10 cellular contexts compared by ENCODE assay signal in genomic region chr12:113246478-113247122, GRCh38. TPM values are rescaled to one million over a fixed set of nuclear protein-coding genes. Genes with fewer than 3 reads are reported as not detected.
DNase-seq lines count a peak whose midpoint lies in the region; ATAC-seq, FAIRE-seq and TF ChIP-seq lines count a peak whose summit lies in the region.
"Had no signal": no experiment of that assay in that cellular context is flagged by ENCODE, and none has a peak within 500 bp of the region (broad histone marks: within the 10 kb centered on the region; RNA-seq: fewer than 3 reads in every experiment).

No MANE protein-coding gene starts in this region.

- TF ChIP-seq POLR2A in NB4 (IDR thresholded peaks at IDR 0.05; ENCODE audit: extremely low read depth, insufficient read length) (no peak), HepG2 (IDR thresholded peaks at IDR 0.05; ENCODE audit: insufficient read depth in 1 of 2, low read depth in 2 of 2, low read length in 2 of 2) (no peak)

- TF ChIP-seq EP300 in HepG2 (IDR thresholded peaks at IDR 0.05; ENCODE audit: low read depth in 2 of 2, low read length in 2 of 2): no peak
- no peak for TF ChIP-seq EP300 in HepG2 (CRISPR knock-in tag; IDR thresholded peaks at IDR 0.05; ENCODE audit: borderline replicate concordance)

- no peak overlapping the region for H2AFZ ChIP-seq in HepG2 (ENCODE audit: low read length)

- 40% methylated on average over 7 of the region's 18 CpGs for WGBS in HepG2 (ENCODE audit: low lambda C conversion rate)

- peak overlapping the region; percentile 81 for H3K4me2 ChIP-seq in HepG2 (ENCODE audit: low read depth, low read length)

- H3K27ac ChIP-seq in brain microvascular endothelial cell (peak overlapping the region; percentile 93), HepG2 (ENCODE audit: extremely low read length, insufficient read depth, low read length) (peak overlapping the region; percentile 61), subcutaneous abdominal adipose tissue (ENCODE audit: low read depth, low read length) (peak overlapping the region; percentile 0)

- TF ChIP-seq CTCF in NB4 (IDR thresholded peaks at IDR 0.05; ENCODE audit: low read depth, low read length) (no peak), brain microvascular endothelial cell (IDR thresholded peaks at IDR 0.05; ENCODE audit: low read depth, low read length, missing control alignments) (no peak), HepG2 (CRISPR knock-in tag; IDR thresholded peaks at IDR 0.05) (no peak; the same call in 1 of the 2 replicates)

- POLR2A ChIA-PET in HepG2 (lab: Yijun Ruan, JAX): interaction anchor here (0.9 to 2.7 kb wide), 7 partner anchors 11 to 60 kb away, joined by 3 to 28 read pairs (median 4); partner anchors contain the start of gene TPCN1

- in situ Hi-C loops in brain microvascular endothelial cell (cut with HindIII; ENCODE audit: low pct_ligation_motif_present, low sequenced_read_pairs) (no loop called here), HepG2 (cut with HindIII; ENCODE audit: extremely low pct_ligation_motif_present, low pct_unique_long_range_greater_than_20kb) (no loop called here)

- DNase-seq in NB4 (ENCODE audit: low read depth) (peak; percentile 32), brain microvascular endothelial cell (no peak), HepG2 (ENCODE audit: low spot score) (peak; percentile 47), NCI-H2081 (lab: John Stamatoyannopoulos, UW) (no peak), amniotic stem cell (lab: John Stamatoyannopoulos, UW) (no peak)
- no peak for DNase-seq in activated T-cell treated with anti-CD3 and anti-CD28 coated beads, Interleukin-2, amount 50 U/mL, for 72 hours
- no peak for DNase-seq in activated CD4-positive, alpha-beta T cell treated with anti-CD3 and anti-CD28 coated beads, Interleukin-2, amount 10 ng/mL, durations not matched to agents 24 days and 14 days
- DNase-seq: activated T-cell treated with anti-CD3 and anti-CD28 coated beads for 4 hours had no signal

- H3K9ac ChIP-seq in HepG2 (ENCODE audit: insufficient read depth, low read depth, low read length) (peak overlapping the region; percentile 58; the same call in 1 of the 2 replicates), subcutaneous abdominal adipose tissue (ENCODE audit: low read length in 5 of 5) (no peak overlapping the region)

- peak; percentile 21 for FAIRE-seq in HepG2 (lab: Jason Lieb, UNC)
- FAIRE-seq: frontal cortex had no signal

- TF ChIP-seq RAD21 in HepG2 (CRISPR knock-in tag; IDR thresholded peaks at IDR 0.05): no peak

- no peaks in the 10 kb centered on the region for H3K27me3 ChIP-seq in brain microvascular endothelial cell (replicated peaks)
- H3K27me3 ChIP-seq in HepG2 (ENCODE audit: control insufficient read depth in 1 of 2, insufficient read depth in 2 of 2, low read length in 2 of 2): no peaks in the 10 kb centered on the region
- no peaks in the 10 kb centered on the region for H3K27me3 ChIP-seq in subcutaneous abdominal adipose tissue (ENCODE audit: control insufficient read depth in 5 of 5, insufficient read depth in 4 of 5, low read length in 5 of 5)

- no peak overlapping the region for H3K27ac Mint-ChIP-seq in activated T-cell treated with anti-CD3 and anti-CD28 coated beads, Interleukin-2, amount 50 U/mL, for 72 hours
- no peak overlapping the region for H3K27ac Mint-ChIP-seq in activated CD4-positive, alpha-beta T cell treated with anti-CD3 and anti-CD28 coated beads, Interleukin-2, amount 10 ng/mL, durations not matched to agents 24 days and 14 days

- CTCF ChIA-PET in HepG2 (lab: Yijun Ruan, JAX; ENCODE audit: low intra/inter-chr PET ratio, low total read pairs): no interaction called here

- H3K9me3 Mint-ChIP-seq in activated T-cell treated with anti-CD3 and anti-CD28 coated beads, Interleukin-2, amount 50 U/mL, for 72 hours: no peaks in the 10 kb centered on the region
- no peaks in the 10 kb centered on the region for H3K9me3 Mint-ChIP-seq in activated CD4-positive, alpha-beta T cell treated with anti-CD3 and anti-CD28 coated beads, Interleukin-2, amount 10 ng/mL, durations not matched to agents 24 days and 14 days

- no peaks in the 10 kb centered on the region for H3K27me3 Mint-ChIP-seq in activated T-cell treated with anti-CD3 and anti-CD28 coated beads, Interleukin-2, amount 50 U/mL, for 72 hours (ENCODE audit: low read depth)
- H3K27me3 Mint-ChIP-seq in activated CD4-positive, alpha-beta T cell treated with anti-CD3 and anti-CD28 coated beads, Interleukin-2, amount 10 ng/mL, durations not matched to agents 24 days and 14 days: no peaks in the 10 kb centered on the region

- BruUV-seq in HepG2 (replicated peaks; lab: Mats Ljungman, UMichigan): no TSS peak

- H3K9me3 ChIP-seq in HepG2 (ENCODE audit: low read length): no peaks in the 10 kb centered on the region
- no peaks in the 10 kb centered on the region for H3K9me3 ChIP-seq in subcutaneous abdominal adipose tissue (ENCODE audit: control insufficient read depth in 5 of 5, low read length in 5 of 5)

- peaks cover 41% of the 10 kb centered on the region for H3K4me1 ChIP-seq in HepG2 (ENCODE audit: insufficient read depth, low read length)
- peaks cover 15 to 46% (median 35%) of the 10 kb centered on the region in 5 donors for H3K4me1 ChIP-seq in subcutaneous abdominal adipose tissue (ENCODE audit: control insufficient read depth in 5 of 5, insufficient read depth in 5 of 5, low read length in 5 of 5)

- no peaks in the 10 kb centered on the region for H3K79me2 ChIP-seq in HepG2 (ENCODE audit: insufficient read depth, low read length)

- H3K4me3 Mint-ChIP-seq in activated T-cell treated with anti-CD3 and anti-CD28 coated beads, Interleukin-2, amount 50 U/mL, for 72 hours: no peak overlapping the region
- no peak overlapping the region for H3K4me3 Mint-ChIP-seq in activated CD4-positive, alpha-beta T cell treated with anti-CD3 and anti-CD28 coated beads, Interleukin-2, amount 10 ng/mL, durations not matched to agents 24 days and 14 days

- peaks cover 18% of the 10 kb centered on the region for H3K4me1 Mint-ChIP-seq in activated T-cell treated with anti-CD3 and anti-CD28 coated beads, Interleukin-2, amount 50 U/mL, for 72 hours (ENCODE audit: low read depth)
- peaks cover 9% of the 10 kb centered on the region for H3K4me1 Mint-ChIP-seq in activated CD4-positive, alpha-beta T cell treated with anti-CD3 and anti-CD28 coated beads, Interleukin-2, amount 10 ng/mL, durations not matched to agents 24 days and 14 days

- no peak overlapping the region for H3K4me3 ChIP-seq in NB4 (ENCODE audit: low read depth, low read length)
- no peak overlapping the region for H3K4me3 ChIP-seq in brain microvascular endothelial cell (ENCODE audit: low read depth, low read length)
- peak overlapping the region in 2 of 3 experiments; percentile 53 to 60; a peak in 3 of 6 replicates for H3K4me3 ChIP-seq in HepG2 (replicated peaks in 1 of 3; ENCODE audit: insufficient read depth in 1 of 3, low read depth in 2 of 3, low read length in 3 of 3)
- H3K4me3 ChIP-seq in subcutaneous abdominal adipose tissue (ENCODE audit: low read depth in 1 of 5, low read length in 5 of 5): no peak overlapping the region

- H3K36me3 Mint-ChIP-seq in activated T-cell treated with anti-CD3 and anti-CD28 coated beads, Interleukin-2, amount 50 U/mL, for 72 hours (ENCODE audit: insufficient read depth in 2 of 2): peaks cover 2 to 22% of the 10 kb centered on the region in 2 donors
- peaks cover 26% of the 10 kb centered on the region for H3K36me3 Mint-ChIP-seq in activated CD4-positive, alpha-beta T cell treated with anti-CD3 and anti-CD28 coated beads, Interleukin-2, amount 10 ng/mL, durations not matched to agents 24 days and 14 days (ENCODE audit: low read depth)

- H4K20me1 ChIP-seq in HepG2 (ENCODE audit: insufficient read depth, low read length): no peaks in the 10 kb centered on the region

- peaks cover 6% of the 10 kb centered on the region for H3K36me3 ChIP-seq in brain microvascular endothelial cell (replicated peaks)
- peaks cover 0 to 3% of the 10 kb centered on the region in 2 experiments; a peak in 2 of 5 replicates for H3K36me3 ChIP-seq in HepG2 (replicated peaks in 1 of 2; ENCODE audit: control insufficient read depth in 1 of 2, insufficient read depth in 2 of 2, low read length in 2 of 2)
- peaks cover 0 to 52% (median 25%) of the 10 kb centered on the region in 5 donors for H3K36me3 ChIP-seq in subcutaneous abdominal adipose tissue (ENCODE audit: control insufficient read depth in 5 of 5, insufficient read depth in 5 of 5, low read length in 5 of 5)

- ATAC-seq in HepG2: peak; percentile 81
- no peak for ATAC-seq in activated T-cell treated with anti-CD3 and anti-CD28 coated beads, Interleukin-2, amount 50 U/mL, for 72 hours (replicated peaks in 1 of 2)

- intact Hi-C loops in HepG2 (cut with micrococcal nuclease; ENCODE audit: unreplicated experiment): no loop called here
- intact Hi-C loops in activated CD4-positive, alpha-beta T cell treated with anti-CD3 and anti-CD28 coated beads, Interleukin-2, amount 10 ng/mL, durations not matched to agents 24 days and 14 days (cut with micrococcal nuclease): no loop called here

RNA-seq across cellular contexts. Expression of gene TPCN1, which starts 25.3 kb away (rescaled TPM):
- 3.8 and 8.0 TPM in 2 replicates for total RNA-seq in HepG2 (2016; rRNA removed; fragmentation: Illumina TruSeq; extraction: Trizol)
- total RNA-seq in HepG2 (2016; cell fraction: cytosol; rRNA removed; fragmentation: Illumina TruSeq; extraction: Trizol; ENCODE audit: low read depth): 4.4 and 4.6 TPM in 2 replicates
- 3.0 and 10.0 TPM in 2 replicates for total RNA-seq in HepG2 (2016; cell fraction: insoluble cytoplasmic fraction; rRNA removed; fragmentation: Illumina TruSeq; extraction: Trizol)
- total RNA-seq in HepG2 (2016; cell fraction: membrane; rRNA removed; fragmentation: Illumina TruSeq; extraction: Trizol): 4.2 and 4.5 TPM in 2 replicates
- total RNA-seq in HepG2 (2016; cell fraction: nucleus; rRNA removed; fragmentation: Illumina TruSeq; extraction: Trizol): 12.3 and 15.7 TPM in 2 replicates
- 26.8 and 33.5 TPM in 2 replicates for polyA plus RNA-seq in HepG2 (2011; rRNA removed)
- polyA plus RNA-seq in HepG2 (2011; cell fraction: cytosol; rRNA removed): 10.3 and 10.4 TPM in 2 replicates
- 183 and 201 TPM in 2 replicates for polyA plus RNA-seq in HepG2 (2011; cell fraction: nucleus; rRNA removed)
- 18.0 and 21.8 TPM in 2 replicates for polyA plus RNA-seq in HepG2 (2012)
- 0.84 and 1.4 TPM in 2 replicates for polyA plus RNA-seq in HepG2 (2016; cell fraction: cytosol; fragmentation: Illumina TruSeq; extraction: Trizol; ENCODE audit: low read depth)
- 3.5 and 4.1 TPM in 2 replicates for polyA plus RNA-seq in HepG2 (2016; cell fraction: insoluble cytoplasmic fraction; fragmentation: Illumina TruSeq; extraction: Trizol; ENCODE audit: low read depth)
- 2.5 and 2.8 TPM in 2 replicates for polyA plus RNA-seq in HepG2 (2016; cell fraction: membrane; fragmentation: Illumina TruSeq; extraction: Trizol; ENCODE audit: low read depth)
- 42.1 and 42.8 TPM in 2 replicates for polyA plus RNA-seq in HepG2 (2016; cell fraction: nucleus; fragmentation: Illumina TruSeq; extraction: Trizol; ENCODE audit: insufficient read depth, low read depth)
- 40.0 and 48.9 TPM in 2 replicates for polyA minus RNA-seq in HepG2 (2011; rRNA and poly(A)+ RNA removed; ENCODE audit: low replicate concordance)
- polyA minus RNA-seq in HepG2 (2011; cell fraction: cytosol; rRNA and poly(A)+ RNA removed): 7.3 and 9.8 TPM in 2 replicates
- polyA minus RNA-seq in HepG2 (2011; cell fraction: nucleus; rRNA and poly(A)+ RNA removed): 45.8 and 47.1 TPM in 2 replicates
- 10 to 100 TPM; 74.7 to 84.0 TPM for total RNA-seq in activated T-cell treated with anti-CD3 and anti-CD28 coated beads, Interleukin-2, amount 50 U/mL, for 72 hours
- 31.0 and 33.7 TPM in 2 replicates for total RNA-seq in activated CD4-positive, alpha-beta T cell treated with anti-CD3 and anti-CD28 coated beads, Interleukin-2, amount 10 ng/mL, durations not matched to agents 24 days and 14 days

Comparison
In these comparisons a context has a peak if more than half of its experiments do, and no peak if none do; other contexts are left out.
1. DNase-seq: peak in NB4 (single experiment) and HepG2 (single experiment); none in brain microvascular endothelial cell (single experiment), NCI-H2081 (0 of 2), activated T-cell treated with anti-CD3 and anti-CD28 coated beads, Interleukin-2, amount 50 U/mL, for 72 hours (0 of 2), activated CD4-positive, alpha-beta T cell treated with anti-CD3 and anti-CD28 coated beads, Interleukin-2, amount 10 ng/mL, durations not matched to agents 24 days and 14 days (single experiment) and amniotic stem cell (single experiment).
2. H3K4me3 ChIP-seq: peak in HepG2 (2 of 3); none in NB4 (single experiment), brain microvascular endothelial cell (single experiment) and subcutaneous abdominal adipose tissue (0 of 5).
3. H3K27ac ChIP-seq: peak in every context shown above with its lines; median percentile 93 in brain microvascular endothelial cell; 61 in HepG2; 0 in subcutaneous abdominal adipose tissue.